20 cellular contexts compared by ENCODE assay signal in the genomic region with DNA sequence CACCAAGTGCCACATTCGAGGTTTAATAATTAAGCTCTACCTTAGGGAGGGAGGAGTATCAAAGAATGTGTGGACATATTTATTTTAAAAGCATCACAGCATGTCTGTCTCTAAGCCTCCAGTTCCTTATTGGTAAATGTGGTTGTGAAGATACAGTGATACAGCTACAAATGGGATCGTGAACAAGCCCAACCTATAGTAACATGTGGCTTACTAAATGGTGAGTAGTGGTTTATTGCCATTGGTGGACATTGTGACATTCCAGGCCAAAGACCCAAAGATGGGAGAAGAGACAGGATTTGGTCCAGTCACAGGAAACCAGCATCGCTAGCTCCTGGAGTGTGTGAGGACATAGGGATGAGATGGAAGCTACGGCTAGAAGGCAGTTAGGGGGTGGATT. TPM values are rescaled to one million over a fixed set of nuclear protein-coding genes. Genes with fewer than 3 reads are reported as not detected.
DNase-seq lines count a peak whose midpoint lies in the region; TF ChIP-seq lines count a peak whose summit lies in the region.
"Had no signal": no experiment of that assay in that cellular context is flagged by ENCODE, and none has a peak within 500 bp of the region (broad histone marks: within the 10 kb centered on the region; RNA-seq: fewer than 3 reads in every experiment).

No MANE protein-coding gene starts in this region.

- peaks cover 15% of the 10 kb centered on the region for H3K9me3 Mint-ChIP-seq in endodermal cell

- TF ChIP-seq CTCF in HEK293 (tag by site-specific recombination; IDR thresholded peaks at IDR 0.05) (no peak), endodermal cell (conservative IDR thresholded peaks at IDR 0.05) (no peak), foreskin fibroblast (IDR thresholded peaks at IDR 0.05; ENCODE audit: low read depth, low read length) (no peak), GM20000 (IDR thresholded peaks at IDR 0.05; ENCODE audit: extremely low read depth, missing control alignments) (no peak)

- no peaks in the 10 kb centered on the region for H3K27me3 ChIP-seq in endodermal cell (ENCODE audit: control insufficient read depth, insufficient read depth, low read length, poor library complexity, severe bottlenecking)
- H3K27me3 ChIP-seq: BLaER1 treated with 17β-estradiol and CSF1 and Interleukin-3, amounts not matched to agents 10 nM and 100 nM had no signal

- CTCF ChIA-PET in HEK293 (lab: Yijun Ruan, JAX), result interaction anchor here (0.7 kb wide), 1 partner anchor 168 kb away, joined by 3 read pairs; no protein-coding TSS in a partner anchor

- H3K4me3 ChIP-seq in HEK293 (ENCODE audit: low read depth, low read length) (no peak overlapping the region), endodermal cell (ENCODE audit: low read length) (no peak overlapping the region), foreskin fibroblast (ENCODE audit: low read depth in 1 of 2, low read length in 2 of 2) (no peak overlapping the region)
- H3K4me3 ChIP-seq: A549; BLaER1 treated with 17β-estradiol and CSF1 and Interleukin-3, amounts not matched to agents 10 nM and 100 nM; GM12878 had no signal

- H3K9ac ChIP-seq in endodermal cell (ENCODE audit: extremely low read depth, low read length, poor library complexity, severe bottlenecking), result no peak overlapping the region
- H3K9ac ChIP-seq: BLaER1 treated with 17β-estradiol and CSF1 and Interleukin-3, amounts not matched to agents 10 nM and 100 nM had no signal

- whole genome bisulfite sequencing in endodermal cell (ENCODE audit: insufficient coverage in 1 of 2, insufficient read length in 1 of 2), 2 experiments, result 90 to 100% methylated on average over 3 to 4 of the region's 4 CpGs

- H3K27ac ChIP-seq in HEK293 (ENCODE audit: extremely low read depth, low read depth, low read length), result no peak overlapping the region
- no peak overlapping the region for H3K27ac ChIP-seq in endodermal cell (ENCODE audit: low read depth, low read length)
- H3K27ac ChIP-seq: 22Rv1, A549, C4-2B had no signal

- peaks cover 34% of the 10 kb centered on the region for H3K36me3 Mint-ChIP-seq in endodermal cell (ENCODE audit: low read depth)

- no peak overlapping the region for H3K27ac Mint-ChIP-seq in endodermal cell
- H3K27ac Mint-ChIP-seq: B cell; CD4-positive, alpha-beta T cell; CD8-positive, alpha-beta T cell had no signal

- POLR2A ChIA-PET in HEK293 (lab: Yijun Ruan, JAX), result no interaction called here

- H3K4me1 Mint-ChIP-seq in endodermal cell, result peaks cover 13% of the 10 kb centered on the region
- H3K4me1 Mint-ChIP-seq: B cell had no signal

- no peak overlapping the region for H3K4me3 Mint-ChIP-seq in endodermal cell
- H3K4me3 Mint-ChIP-seq: B cell; CD4-positive, alpha-beta T cell; CD8-positive, alpha-beta T cell had no signal

- H3K36me3 ChIP-seq in HEK293 (ENCODE audit: control insufficient read depth in 2 of 2, insufficient read depth in 1 of 2, low read length in 2 of 2), result no peaks in the 10 kb centered on the region; a peak in 1 of 3 replicates
- H3K36me3 ChIP-seq in endodermal cell (ENCODE audit: control insufficient read depth, insufficient read depth, low read length), result peaks cover 7% of the 10 kb centered on the region

- no peaks in the 10 kb centered on the region for H3K4me1 ChIP-seq in HEK293 (ENCODE audit: control insufficient read depth, insufficient read depth, low read length)
- peaks cover 4% of the 10 kb centered on the region for H3K4me1 ChIP-seq in endodermal cell (ENCODE audit: control insufficient read depth, insufficient read depth, low read length)
- H3K4me1 ChIP-seq: A549, Caco-2 had no signal

- DNase-seq in endodermal cell (peak; percentile 15), islet precursor cell (peak; percentile 3), foreskin fibroblast (no peak), GM20000 (ENCODE audit: low spot score) (no peak), NCI-H128 (lab: John Stamatoyannopoulos, UW; ENCODE audit: unreplicated experiment) (no peak)
- DNase-seq: AML-193; Caco-2; Calu3; CD4-positive, alpha-beta T cell; CD8-positive, alpha-beta T cell; DND-41; EL; GDM1 had no signal

- no peaks in the 10 kb centered on the region for H3K27me3 Mint-ChIP-seq in endodermal cell (ENCODE audit: insufficient read depth)
- H3K27me3 Mint-ChIP-seq: CD4-positive, alpha-beta T cell had no signal

- no peaks in the 10 kb centered on the region for H3K9me3 ChIP-seq in HEK293 (ENCODE audit: control insufficient read depth, insufficient read depth, low read depth, low read length)
- H3K9me3 ChIP-seq in endodermal cell (ENCODE audit: control insufficient read depth, low read length), result peaks cover 20% of the 10 kb centered on the region
- H3K9me3 ChIP-seq: A549, Caco-2 had no signal

TF ChIP-seq in HEK293, 187 proteins besides CTCF, POLR2A, EP300 and RAD21:
- TF ChIP-seq, protein P1, sequence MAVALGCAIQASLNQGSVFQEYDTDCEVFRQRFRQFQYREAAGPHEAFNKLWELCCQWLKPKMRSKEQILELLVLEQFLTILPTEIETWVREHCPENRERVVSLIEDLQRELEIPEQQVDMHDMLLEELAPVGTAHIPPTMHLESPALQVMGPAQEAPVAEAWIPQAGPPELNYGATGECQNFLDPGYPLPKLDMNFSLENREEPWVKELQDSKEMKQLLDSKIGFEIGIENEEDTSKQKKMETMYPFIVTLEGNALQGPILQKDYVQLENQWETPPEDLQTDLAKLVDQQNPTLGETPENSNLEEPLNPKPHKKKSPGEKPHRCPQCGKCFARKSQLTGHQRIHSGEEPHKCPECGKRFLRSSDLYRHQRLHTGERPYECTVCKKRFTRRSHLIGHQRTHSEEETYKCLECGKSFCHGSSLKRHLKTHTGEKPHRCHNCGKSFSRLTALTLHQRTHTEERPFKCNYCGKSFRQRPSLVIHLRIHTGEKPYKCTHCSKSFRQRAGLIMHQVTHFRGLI (tag by site-specific recombination; IDR thresholded peaks at IDR 0.05), result peak; percentile 92
- TF ChIP-seq ZNF132 (tag by site-specific recombination; IDR thresholded peaks at IDR 0.05; ENCODE audit: borderline replicate concordance), result no peak

RNA-seq across cellular contexts. Expression of gene IQCK, which starts 51.2 kb away (rescaled TPM):
- 10 to 100 TPM; 21.1 to 30.1 TPM for total RNA-seq in endodermal cell
- polyA plus RNA-seq in endodermal cell (2013, experiment 1 of 2), result 21.5 TPM
- polyA plus RNA-seq in endodermal cell (2013, experiment 2 of 2), result 19.6 TPM

RNA-seq across cellular contexts. Expression of gene KNOP1, which starts 51.2 kb away (rescaled TPM):
- total RNA-seq in endodermal cell, result 10 to 100 TPM; 83.9 to 95.9 TPM
- 57.7 TPM for polyA plus RNA-seq in endodermal cell (2013, experiment 1 of 2)
- 62.8 TPM for polyA plus RNA-seq in endodermal cell (2013, experiment 2 of 2)

Comparison
In these comparisons a context has a peak if more than half of its experiments do, and no peak if none do; other contexts are left out.
1. DNase-seq: peak in endodermal cell (single experiment) and islet precursor cell (single experiment); none in foreskin fibroblast (0 of 2), GM20000 (single experiment) and NCI-H128 (single experiment).